In genomic region chr15:52303093-52303772, GRCh38 we compare ENCODE assay signal across 24 cellular contexts. TPM values are rescaled to one million over a fixed set of nuclear protein-coding genes. Genes with fewer than 3 reads are reported as not detected.
DNase-seq lines count a peak whose midpoint lies in the region; ATAC-seq and TF ChIP-seq lines count a peak whose summit lies in the region.
"Had no signal": no experiment of that assay in that cellular context is flagged by ENCODE, and none has a peak within 500 bp of the region (broad histone marks: within the 10 kb centered on the region; RNA-seq: fewer than 3 reads in every experiment).

No MANE protein-coding gene starts in this region.

- CTCF ChIA-PET in activated naive CD4-positive, alpha-beta T cell treated with anti-CD3 and anti-CD28 coated beads, Interleukin-2, amount 10 ng/mL, durations not matched to agents 7 days and 5 days (lab: Charles Lee), result interaction anchor here (1.6 to 1.8 kb wide), 2 partner anchors 28 to 47 kb away, joined by 4 to 5 read pairs; no protein-coding TSS in a partner anchor
- CTCF ChIA-PET in Calu3 (lab: Charles Lee), result no interaction called here

- BruUV-seq in Calu3 (replicated peaks; lab: Mats Ljungman, UMichigan), result no TSS peak

- H3K27ac Mint-ChIP-seq in activated naive CD4-positive, alpha-beta T cell treated with anti-CD3 and anti-CD28 coated beads, Interleukin-2, amount 10 ng/mL, durations not matched to agents 7 days and 5 days, result peak overlapping the region; percentile 17
- H3K27ac Mint-ChIP-seq in GM23338, result no peak overlapping the region
- peak overlapping the region; percentile 73 for H3K27ac Mint-ChIP-seq in activated T-helper 17 cell treated with anti-CD3 and anti-CD28 coated beads, Interleukin-2, amount 50 U/mL, for 72 hours
- no peak overlapping the region for H3K27ac Mint-ChIP-seq in T-helper 2 cell treated with Interferon-gamma antibody and Interleukin-4, amounts not matched to agents 5 μg/mL and 100 μg/mL, for 36 hours
- no peak overlapping the region for H3K27ac Mint-ChIP-seq in Calu3 (ENCODE audit: unreplicated experiment)
- H3K27ac Mint-ChIP-seq: HFFc6 had no signal

- H2AFZ ChIP-seq in GM23338, result no peak overlapping the region
- H2AFZ ChIP-seq: PC-9 had no signal

- no peak overlapping the region for H3K4me2 ChIP-seq in GM23338
- H3K4me2 ChIP-seq: A549, PC-9 had no signal

- H3K4me3 Mint-ChIP-seq in activated naive CD4-positive, alpha-beta T cell treated with anti-CD3 and anti-CD28 coated beads, Interleukin-2, amount 10 ng/mL, durations not matched to agents 7 days and 5 days, result no peak overlapping the region
- H3K4me3 Mint-ChIP-seq in GM23338 (no peak overlapping the region), Calu3 (ENCODE audit: low read depth, unreplicated experiment) (no peak overlapping the region)
- H3K4me3 Mint-ChIP-seq in activated T-helper 17 cell treated with anti-CD3 and anti-CD28 coated beads, Interleukin-2, amount 50 U/mL, for 72 hours, result no peak overlapping the region
- H3K4me3 Mint-ChIP-seq in T-helper 2 cell treated with Interferon-gamma antibody and Interleukin-4, amounts not matched to agents 5 μg/mL and 100 μg/mL, for 36 hours, result no peak overlapping the region
- H3K4me3 Mint-ChIP-seq: CD8-positive, alpha-beta memory T cell; HFFc6 had no signal

- H3K4me1 Mint-ChIP-seq in activated naive CD4-positive, alpha-beta T cell treated with anti-CD3 and anti-CD28 coated beads, Interleukin-2, amount 10 ng/mL, durations not matched to agents 7 days and 5 days, result peaks cover 23% of the 10 kb centered on the region
- H3K4me1 Mint-ChIP-seq in GM23338 (peaks cover 7% of the 10 kb centered on the region), Calu3 (ENCODE audit: low read depth, unreplicated experiment) (no peaks in the 10 kb centered on the region)
- no peaks in the 10 kb centered on the region for H3K4me1 Mint-ChIP-seq in activated T-helper 17 cell treated with anti-CD3 and anti-CD28 coated beads, Interleukin-2, amount 50 U/mL, for 72 hours
- H3K4me1 Mint-ChIP-seq in T-helper 2 cell treated with Interferon-gamma antibody and Interleukin-4, amounts not matched to agents 5 μg/mL and 100 μg/mL, for 36 hours (ENCODE audit: low read depth), result peaks cover 14% of the 10 kb centered on the region

- TF ChIP-seq CTCF in GM23338 (conservative IDR thresholded peaks at IDR 0.05; ENCODE audit: low read depth in 2 of 2), result no peak
- TF ChIP-seq CTCF in Calu3 (IDR thresholded peaks at IDR 0.05; ENCODE audit: unreplicated experiment), result no peak

- H4K20me1 ChIP-seq in GM23338 (replicated peaks; ENCODE audit: insufficient read depth), result no peaks in the 10 kb centered on the region

- no peaks in the 10 kb centered on the region for H3K9me3 Mint-ChIP-seq in activated naive CD4-positive, alpha-beta T cell treated with anti-CD3 and anti-CD28 coated beads, Interleukin-2, amount 10 ng/mL, durations not matched to agents 7 days and 5 days
- no peaks in the 10 kb centered on the region for H3K9me3 Mint-ChIP-seq in GM23338
- no peaks in the 10 kb centered on the region for H3K9me3 Mint-ChIP-seq in activated T-helper 17 cell treated with anti-CD3 and anti-CD28 coated beads, Interleukin-2, amount 50 U/mL, for 72 hours
- H3K9me3 Mint-ChIP-seq in T-helper 2 cell treated with Interferon-gamma antibody and Interleukin-4, amounts not matched to agents 5 μg/mL and 100 μg/mL, for 36 hours, result no peaks in the 10 kb centered on the region
- no peaks in the 10 kb centered on the region for H3K9me3 Mint-ChIP-seq in Calu3 (ENCODE audit: low read depth, unreplicated experiment)
- H3K9me3 Mint-ChIP-seq: CD8-positive, alpha-beta memory T cell had no signal

- no peak for DNase-seq in activated naive CD4-positive, alpha-beta T cell treated with anti-CD3 and anti-CD28 coated beads, Interleukin-2, amount 10 ng/mL, durations not matched to agents 7 days and 5 days
- no peak for DNase-seq in activated naive CD4-positive, alpha-beta T cell (lab: John Stamatoyannopoulos, UW)
- no peak for DNase-seq in GM23338 (ENCODE audit: low spot score)
- no peak for DNase-seq in T-helper 2 cell treated with Interferon-gamma antibody and Interleukin-4, amounts not matched to agents 5 μg/mL and 100 μg/mL, for 36 hours (ENCODE audit: low spot score)
- no peak for DNase-seq in Calu3
- DNase-seq: AML-193; CD8-positive, alpha-beta memory T cell; H7; HFFc6; NCI-H1092; NCI-H1417 treated with DMSO at 0.1 percent for 48 hours; NCI-H1694 treated with DMSO at 0.1 percent for 48 hours; NCI-H2081; NCI-H2227 treated with DMSO at 0.1 percent for 48 hours; NCI-H526 treated with DMSO at 0.1 percent for 48 hours; PC-9; SJCRH30 had no signal

- peaks cover 9% of the 10 kb centered on the region; the same call in 1 of the 2 replicates for H3K9me2 ChIP-seq in GM23338 (ENCODE audit: insufficient read depth)

- no peaks in the 10 kb centered on the region for H3K36me3 ChIP-seq in GM23338 (ENCODE audit: insufficient read depth)
- H3K36me3 ChIP-seq: SJCRH30 had no signal

- H3K4me3 ChIP-seq in GM23338, result no peak overlapping the region
- H3K4me3 ChIP-seq: A549, PC-9, SJCRH30 had no signal

- peaks cover 17% of the 10 kb centered on the region for H3K36me3 Mint-ChIP-seq in activated naive CD4-positive, alpha-beta T cell treated with anti-CD3 and anti-CD28 coated beads, Interleukin-2, amount 10 ng/mL, durations not matched to agents 7 days and 5 days
- H3K36me3 Mint-ChIP-seq in GM23338 (ENCODE audit: low read depth), result no peaks in the 10 kb centered on the region; the same call in 2 of the 3 replicates
- no peaks in the 10 kb centered on the region for H3K36me3 Mint-ChIP-seq in activated T-helper 17 cell treated with anti-CD3 and anti-CD28 coated beads, Interleukin-2, amount 50 U/mL, for 72 hours (ENCODE audit: low read depth)
- H3K36me3 Mint-ChIP-seq in T-helper 2 cell treated with Interferon-gamma antibody and Interleukin-4, amounts not matched to agents 5 μg/mL and 100 μg/mL, for 36 hours (ENCODE audit: low read depth), result peaks cover 4% of the 10 kb centered on the region
- H3K36me3 Mint-ChIP-seq in Calu3 (ENCODE audit: insufficient read depth, unreplicated experiment), result no peaks in the 10 kb centered on the region

- intact Hi-C loops in Calu3 (cut with micrococcal nuclease; ENCODE audit: unreplicated experiment), result no loop called here

- H3K27me3 Mint-ChIP-seq in activated naive CD4-positive, alpha-beta T cell treated with anti-CD3 and anti-CD28 coated beads, Interleukin-2, amount 10 ng/mL, durations not matched to agents 7 days and 5 days, result peaks cover 8% of the 10 kb centered on the region
- H3K27me3 Mint-ChIP-seq in GM23338 (ENCODE audit: insufficient read depth, low read depth, poor library complexity) (peaks cover 3% of the 10 kb centered on the region), Calu3 (ENCODE audit: unreplicated experiment) (no peaks in the 10 kb centered on the region)
- H3K27me3 Mint-ChIP-seq in activated T-helper 17 cell treated with anti-CD3 and anti-CD28 coated beads, Interleukin-2, amount 50 U/mL, for 72 hours, result peaks cover 3% of the 10 kb centered on the region
- peaks cover 15% of the 10 kb centered on the region for H3K27me3 Mint-ChIP-seq in T-helper 2 cell treated with Interferon-gamma antibody and Interleukin-4, amounts not matched to agents 5 μg/mL and 100 μg/mL, for 36 hours (ENCODE audit: low read depth)

- no peaks in the 10 kb centered on the region for H3F3A ChIP-seq in GM23338 (replicated peaks; ENCODE audit: low read depth)

- no peaks in the 10 kb centered on the region for H3K79me2 ChIP-seq in GM23338 (replicated peaks; ENCODE audit: insufficient read depth)

- peak; percentile 57 for ATAC-seq in GM23338
- no peak for ATAC-seq in activated T-helper 17 cell treated with anti-CD3 and anti-CD28 coated beads, Interleukin-2, amount 50 U/mL, for 72 hours (replicated peaks)
- ATAC-seq in HG03135 (IDR thresholded peaks at IDR 0.05; ENCODE audit: unreplicated experiment), result no peak
- ATAC-seq: A549, Right ventricle myocardium inferior, SK-N-SH treated with all-trans-retinoic acid at 6 μM for 48 hours had no signal

- H3K27ac ChIP-seq in GM23338 (ENCODE audit: low read depth), result 0 out of 2 replicates have a peak overlapping the region, but pooled peaks have one; percentile 34
- H3K27ac ChIP-seq: A549, C4-2B, HL-60, PC-9, SJCRH30 had no signal

- peaks cover 9% of the 10 kb centered on the region for H3K4me1 ChIP-seq in GM23338 (ENCODE audit: insufficient read depth)

- H3K27me3 ChIP-seq in GM23338 (ENCODE audit: insufficient read depth), result no peaks in the 10 kb centered on the region
- H3K27me3 ChIP-seq: SJCRH30 had no signal

TF ChIP-seq in GM23338, 12 proteins besides CTCF, POLR2A, EP300 and RAD21:
- TF ChIP-seq EZH2 (IDR thresholded peaks at IDR 0.05; ENCODE audit: low read depth, unreplicated experiment) (no peak), EZH2phosphoT487 (IDR thresholded peaks at IDR 0.05; ENCODE audit: unreplicated experiment) (no peak), ETS1 (IDR thresholded peaks at IDR 0.05) (no peak), STAT1 (IDR thresholded peaks at IDR 0.05; ENCODE audit: unreplicated experiment) (no peak), POLR2AphosphoS5 (IDR thresholded peaks at IDR 0.05; ENCODE audit: low read depth) (no peak), NANOG (IDR thresholded peaks at IDR 0.05; ENCODE audit: borderline replicate concordance) (no peak)
TF ChIP-seq in GM23338: peak in this region for 0.

RNA-seq across cellular contexts. Expression of gene MYO5C, which starts 7.6 kb away (rescaled TPM):
- total RNA-seq in GM23338 (2014; rRNA removed; shearing (Covaris generic)), result 20.8 and 28.8 TPM in 2 replicates
- 6.4 and 7.9 TPM in 2 replicates for polyA plus RNA-seq in GM23338 (2016; fragmentation: Nextera tagmentation; extraction: Ambion mirVana)
- 1 to 10 TPM; 2.3 to 3.0 TPM for total RNA-seq in activated T-helper 17 cell treated with anti-CD3 and anti-CD28 coated beads, Interleukin-2, amount 50 U/mL, for 72 hours
- 48.1 and 48.4 TPM in 2 replicates for total RNA-seq in Calu3 (2022)

Comparison
In these comparisons a context has a peak if more than half of its experiments do, and no peak if none do; other contexts are left out.
1. H3K27ac Mint-ChIP-seq: peak in activated naive CD4-positive, alpha-beta T cell treated with anti-CD3 and anti-CD28 coated beads, Interleukin-2, amount 10 ng/mL, durations not matched to agents 7 days and 5 days (single experiment) and activated T-helper 17 cell treated with anti-CD3 and anti-CD28 coated beads, Interleukin-2, amount 50 U/mL, for 72 hours (single experiment); none in GM23338 (single experiment), T-helper 2 cell treated with Interferon-gamma antibody and Interleukin-4, amounts not matched to agents 5 μg/mL and 100 μg/mL, for 36 hours (single experiment) and Calu3 (single experiment).